In genomic region chr7:10939911-10940747, GRCh38 we compare ENCODE assay signal across 8 cellular contexts. TPM values are rescaled to one million over a fixed set of nuclear protein-coding genes. Genes with fewer than 3 reads are reported as not detected.
A peak's percentile ranks its signal among the peaks of the same experiment; 100 is the strongest.
DNase-seq lines count a peak whose midpoint lies in the region; ATAC-seq and TF ChIP-seq lines count a peak whose summit lies in the region.

No MANE protein-coding gene starts in this region.

- H3K4me3 Mint-ChIP-seq in CD14-positive monocyte, result no peak overlapping the region

- WGBS in liver, result under 1% methylated on average over 61 of the region's 61 CpGs

- peak; percentile 88 for DNase-seq in CD14-positive monocyte (ENCODE audit: low spot score)
- peak; percentile 95 for DNase-seq in NCI-H526 treated with DMSO at 0.1 percent for 48 hours (lab: John Stamatoyannopoulos, UW)
- DNase-seq in activated CD4-positive, alpha-beta T cell treated with anti-CD3 and anti-CD28 coated beads, Interleukin-2, amount 50 U/mL, for 1 hour, result peak; percentile 78
- peak; percentile 86 to 95 for DNase-seq in dermis microvascular lymphatic vessel endothelial cell (ENCODE audit: low read depth in 2 of 2)
- DNase-seq in stimulated activated CD4-positive, alpha-beta T cell treated with anti-CD3 and anti-CD28 coated beads, Interleukin-4, amount 100 ng/mL, for 1 hour, result peak; percentile 87

- peak overlapping the region; percentile 95 to 98 for H3K9ac ChIP-seq in liver (ENCODE audit: low read depth in 1 of 2, low read length in 2 of 2)

- TF ChIP-seq RAD21 in liver (IDR thresholded peaks at IDR 0.05), result peak in 1 of 2 donors; percentile 27

- H3K9me3 Mint-ChIP-seq in CD14-positive monocyte, result no peaks in the 10 kb centered on the region

- TF ChIP-seq CTCF in CD14-positive monocyte (IDR thresholded peaks at IDR 0.05) (no peak), liver (IDR thresholded peaks at IDR 0.05; ENCODE audit: low read depth, low read length, missing input control) (no peak)

- peaks cover 25% of the 10 kb centered on the region in 2 donors for H3K36me3 Mint-ChIP-seq in CD14-positive monocyte

- peaks cover 0 to 2% (median 2%) of the 10 kb centered on the region in 3 donors for H3K27me3 Mint-ChIP-seq in CD14-positive monocyte (ENCODE audit: low read depth in 3 of 3)

- peak; percentile 90 for ATAC-seq in GM19372 (IDR thresholded peaks at IDR 0.05; ENCODE audit: low read depth, unreplicated experiment)
- peak; percentile 91 for ATAC-seq in HG03520 (IDR thresholded peaks at IDR 0.05; ENCODE audit: unreplicated experiment)

- peaks cover 15% of the 10 kb centered on the region for H3K4me1 Mint-ChIP-seq in CD14-positive monocyte

- H3K27ac ChIP-seq in liver (ENCODE audit: low read depth in 1 of 2, low read length in 2 of 2), result peak overlapping the region; percentile 91 to 92

- H3K27ac Mint-ChIP-seq in CD14-positive monocyte, result no peak overlapping the region

- no peaks in the 10 kb centered on the region for H3K27me3 ChIP-seq in liver (ENCODE audit: control insufficient read depth in 4 of 4, insufficient read depth in 4 of 4, low read length in 3 of 4)

- H3K36me3 ChIP-seq in liver (ENCODE audit: control insufficient read depth in 4 of 4, insufficient read depth in 3 of 4, low read depth in 1 of 4, low read length in 3 of 4), result peaks cover 1 to 18% (median 15%) of the 10 kb centered on the region in 4 donors

- H3K9me3 ChIP-seq in liver (ENCODE audit: control insufficient read depth in 4 of 4, low read length in 3 of 4), result no peaks in the 10 kb centered on the region

- peak overlapping the region; percentile 65 to 97 (median 90) for H3K4me3 ChIP-seq in liver (ENCODE audit: low read depth in 1 of 3, low read length in 3 of 3)

- intact Hi-C loops in CD14-positive monocyte (cut with micrococcal nuclease), result loop anchor here in 1 of 2 donors (2.0 kb wide), 1 partner anchor 33 kb away; the partner anchor contains the start of gene PHF14

- peaks cover 0 to 17% (median 7%) of the 10 kb centered on the region in 4 donors for H3K4me1 ChIP-seq in liver (ENCODE audit: control insufficient read depth in 4 of 4, insufficient read depth in 4 of 4, low read length in 3 of 4)

TF ChIP-seq in liver, 16 proteins besides CTCF, POLR2A, EP300 and RAD21:
- TF ChIP-seq YY1 (IDR thresholded peaks at IDR 0.05), result no peak
- TF ChIP-seq EGR1 (IDR thresholded peaks at IDR 0.05; ENCODE audit: low read depth in 2 of 2), result peak; percentile 96 to 97
- peak; percentile 41 for TF ChIP-seq ATF3 (IDR thresholded peaks at IDR 0.05)
- TF ChIP-seq FOXA2 (IDR thresholded peaks at IDR 0.05), result no peak
- TF ChIP-seq HNF4G (IDR thresholded peaks at IDR 0.05), result no peak
- no peak for TF ChIP-seq GABPA (IDR thresholded peaks at IDR 0.05 in 1 of 2, conservative IDR thresholded peaks at IDR 0.05 in 1 of 2)
- no peak for TF ChIP-seq FOXA1 (IDR thresholded peaks at IDR 0.05)
- peak in 1 of 2 donors; percentile 22 for TF ChIP-seq HNF4A (conservative IDR thresholded peaks at IDR 0.05)
- peak; percentile 27 for TF ChIP-seq NR2F2 (IDR thresholded peaks at IDR 0.05)
- TF ChIP-seq MAX (IDR thresholded peaks at IDR 0.05), result peak; percentile 74
- TF ChIP-seq REST (IDR thresholded peaks at IDR 0.05), result peak; percentile 71
- peak; percentile 98 for TF ChIP-seq TAF1 (conservative IDR thresholded peaks at IDR 0.05)
- TF ChIP-seq ZBTB33 (IDR thresholded peaks at IDR 0.05), result peak; percentile 47
- no peak for TF ChIP-seq JUND (IDR thresholded peaks at IDR 0.05)
- peak; percentile 66 for TF ChIP-seq SP1 (IDR thresholded peaks at IDR 0.05)
- peak in 1 of 2 donors; percentile 8 for TF ChIP-seq RXRA (IDR thresholded peaks at IDR 0.05)
TF ChIP-seq in liver: peak in this region for 10.

RNA-seq across cellular contexts. Expression of gene PHF14, which starts 33.5 kb away (rescaled TPM):
- polyA plus RNA-seq in CD14-positive monocyte (1 to 10 TPM; 4.8 to 5.4 TPM), liver (10 to 100 TPM in 1 of 2 donors, 1 to 10 TPM in 1; 6.9 to 15.4 TPM)
- total RNA-seq in dermis microvascular lymphatic vessel endothelial cell (22.6 and 24.3 TPM in 2 replicates), liver (10 to 100 TPM; 15.2 to 24.4 TPM)

Comparison
In these comparisons a context has a peak if more than half of its experiments do, and no peak if none do; other contexts are left out.
1. Peak in every context shown above with its lines: DNase-seq, ATAC-seq, H3K4me3 ChIP-seq and H3K27ac ChIP-seq.